26 cellular contexts compared by ENCODE assay signal in the genomic region with DNA sequence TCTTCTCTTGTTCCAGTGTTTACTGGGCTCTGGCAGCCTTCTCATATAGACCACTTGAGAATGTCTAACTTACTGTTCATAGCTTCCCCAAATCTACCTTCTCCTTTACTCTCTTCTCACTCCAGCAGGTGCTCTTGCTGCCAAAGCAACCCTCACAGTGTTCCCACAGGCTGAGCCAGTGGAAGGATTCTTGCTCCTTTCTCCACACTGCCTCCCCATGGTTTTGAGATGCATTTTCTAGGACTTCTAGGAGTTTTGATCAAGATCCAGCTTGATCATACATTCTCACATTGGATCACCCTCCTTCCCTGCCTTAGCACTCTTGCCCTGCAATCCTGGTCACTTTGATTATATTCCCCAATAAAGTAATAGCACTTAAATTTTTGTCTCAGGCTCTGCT.
DNase-seq lines count a peak whose midpoint lies in the region; ATAC-seq, FAIRE-seq and TF ChIP-seq lines count a peak whose summit lies in the region.
"Had no signal": no experiment of that assay in that cellular context is flagged by ENCODE, and none has a peak within 500 bp of the region (broad histone marks: within the 10 kb centered on the region; RNA-seq: fewer than 3 reads in every experiment).

No MANE protein-coding gene starts in this region.

- no peaks in the 10 kb centered on the region for H3K79me1 ChIP-seq in H1 (ENCODE audit: low read depth, low read length)

- intact Hi-C loops in MCF 10A (cut with micrococcal nuclease) = no loop called here
- intact Hi-C loops in mammary epithelial cell (cut with micrococcal nuclease) = no loop called here

- in situ Hi-C loops in mammary epithelial cell (cut with MboI; ENCODE audit: low sequenced_read_pairs in 2 of 2) = no loop called here

- no peak overlapping the region for H3K56ac ChIP-seq in H1 (replicated peaks; ENCODE audit: insufficient read length, low read depth, low read length)

- TF ChIP-seq POLR2A in H1 (IDR thresholded peaks at IDR 0.05; ENCODE audit: control extremely low read depth in 1 of 2, low read depth in 2 of 2, low read length in 2 of 2) = no peak

- no peak overlapping the region for H3K27ac Mint-ChIP-seq in MCF 10A (ENCODE audit: low read depth, unreplicated experiment)
- H3K27ac Mint-ChIP-seq: activated CD8-positive, alpha-beta T cell treated with anti-CD3 and anti-CD28 coated beads for 36 hours; activated naive CD4-positive, alpha-beta T cell treated with anti-CD3 and anti-CD28 coated beads, Interleukin-2, amount 50 U/mL, for 24 hours; nephron progenitor cell; T-helper 17 cell had no signal

- H3K4me3 Mint-ChIP-seq in MCF 10A (ENCODE audit: unreplicated experiment) = no peak overlapping the region
- H3K4me3 Mint-ChIP-seq: activated CD8-positive, alpha-beta T cell treated with anti-CD3 and anti-CD28 coated beads for 36 hours; activated naive CD4-positive, alpha-beta T cell treated with anti-CD3 and anti-CD28 coated beads, Interleukin-2, amount 50 U/mL, for 24 hours; nephron progenitor cell; T-helper 17 cell had no signal

- TF ChIP-seq EP300 in H1 (IDR thresholded peaks at IDR 0.05; ENCODE audit: borderline replicate concordance in 1 of 2, low read depth in 2 of 2, low read length in 2 of 2) = no peak

- H2BK12ac ChIP-seq in H1 (ENCODE audit: low read depth, low read length) = no peak overlapping the region

- TF ChIP-seq RAD21 in H1 (IDR thresholded peaks at IDR 0.05 in 1 of 2, conservative IDR thresholded peaks at IDR 0.05 in 1 of 2; ENCODE audit: low read depth in 2 of 2, low read length in 2 of 2) = peak; percentile 25 to 53; a peak in 3 of 4 replicates

- DNase-seq in MCF 10A (ENCODE audit: unreplicated experiment) = peak; percentile 14
- no peak for DNase-seq in mammary epithelial cell
- DNase-seq in NT2/D1 (ENCODE audit: low read depth, low spot score) = peak; percentile 15
- no peak for DNase-seq in H1 (ENCODE audit: low read depth in 1 of 2, low spot score in 2 of 2)
- DNase-seq in small intestine = peak; percentile 0
- no peak for DNase-seq in cortex of kidney (lab: John Stamatoyannopoulos, UW)
- DNase-seq: activated CD8-positive, alpha-beta T cell treated with anti-CD3 and anti-CD28 coated beads for 36 hours; activated T-cell treated with anti-CD3 and anti-CD28 coated beads, Interleukin-2, amount 50 U/mL, for 48 hours; C1 segment of cervical spinal cord; hippocampal formation; midbrain; NCI-H1105; NCI-H2107; NCI-H526 treated with DMSO at 0.1 percent for 48 hours; nephron progenitor cell; psoas muscle; stimulated activated CD4-positive, alpha-beta T cell treated with anti-CD3 and anti-CD28 coated beads, Interleukin-4, amount 100 ng/mL, for 1 hour; T-helper 17 cell; uterus had no signal

- no peaks in the 10 kb centered on the region for H3K79me2 ChIP-seq in mammary epithelial cell (ENCODE audit: insufficient read depth, low read length)
- no peaks in the 10 kb centered on the region for H3K79me2 ChIP-seq in H1 (ENCODE audit: control insufficient read depth in 1 of 2, insufficient read depth in 2 of 2, low read length in 2 of 2)

- H4K5ac ChIP-seq in H1 (ENCODE audit: insufficient read length, low read depth, low read length) = no peak overlapping the region

- H3K4me1 Mint-ChIP-seq in MCF 10A (ENCODE audit: insufficient read depth, unreplicated experiment) = no peaks in the 10 kb centered on the region
- H3K4me1 Mint-ChIP-seq: activated naive CD4-positive, alpha-beta T cell treated with anti-CD3 and anti-CD28 coated beads, Interleukin-2, amount 50 U/mL, for 24 hours; nephron progenitor cell; T-helper 17 cell had no signal

- no peaks in the 10 kb centered on the region for H3K27me3 Mint-ChIP-seq in MCF 10A (ENCODE audit: insufficient read depth, unreplicated experiment)
- H3K27me3 Mint-ChIP-seq: activated CD8-positive, alpha-beta T cell treated with anti-CD3 and anti-CD28 coated beads for 36 hours; activated naive CD4-positive, alpha-beta T cell treated with anti-CD3 and anti-CD28 coated beads, Interleukin-2, amount 50 U/mL, for 24 hours; T-helper 17 cell had no signal

- H2BK20ac ChIP-seq in H1 (ENCODE audit: low read length) = no peak overlapping the region

- H3K4me1 ChIP-seq in mammary epithelial cell (ENCODE audit: insufficient read depth, low read length) (no peaks in the 10 kb centered on the region), NT2/D1 (ENCODE audit: insufficient read depth, insufficient read length) (no peaks in the 10 kb centered on the region), H1 (replicated peaks in 1 of 4; ENCODE audit: control insufficient read depth in 3 of 4, insufficient read depth in 4 of 4, low read length in 3 of 4) (no peaks in the 10 kb centered on the region), small intestine (ENCODE audit: control insufficient read depth in 2 of 2, insufficient read depth in 1 of 2, low read depth in 1 of 2, low read length in 1 of 2) (no peaks in the 10 kb centered on the region)
- H3K4me1 ChIP-seq: foreskin keratinocyte, psoas muscle, uterus had no signal

- H4K20me1 ChIP-seq in mammary epithelial cell (ENCODE audit: insufficient read depth, low read length) (no peaks in the 10 kb centered on the region), H1 (replicated peaks in 1 of 2; ENCODE audit: control insufficient read depth in 1 of 2, insufficient read depth in 2 of 2, low read length in 2 of 2) (no peaks in the 10 kb centered on the region)

- no peak overlapping the region for H2BK5ac ChIP-seq in H1 (ENCODE audit: low read depth, low read length)

- no peak overlapping the region for H3K14ac ChIP-seq in H1 (ENCODE audit: insufficient read length)

- H4K8ac ChIP-seq in H1 (ENCODE audit: extremely low read depth, insufficient read depth, low read length) = no peak overlapping the region

- H2BK15ac ChIP-seq in H1 (ENCODE audit: low read length) = no peak overlapping the region

- no peak overlapping the region for H3K9ac ChIP-seq in mammary epithelial cell (ENCODE audit: insufficient read depth, low read length)
- no peak overlapping the region for H3K9ac ChIP-seq in NT2/D1 (ENCODE audit: insufficient read length, low read depth)
- no peak overlapping the region for H3K9ac ChIP-seq in H1 (replicated peaks in 1 of 4; ENCODE audit: extremely low read depth in 1 of 4, low read depth in 3 of 4, low read length in 3 of 4)
- H3K9ac ChIP-seq: KMS-11 had no signal

- H2BK120ac ChIP-seq in H1 (replicated peaks; ENCODE audit: low read depth, low read length) = no peak overlapping the region

- H3K18ac ChIP-seq in H1 (ENCODE audit: extremely low read depth, low read length) = no peak overlapping the region

- no peak for TF ChIP-seq CTCF in MCF 10A (IDR thresholded peaks at IDR 0.05; ENCODE audit: unreplicated experiment)
- peak in 1 of 2 donors; percentile 29 for TF ChIP-seq CTCF in mammary epithelial cell (conservative IDR thresholded peaks at IDR 0.05 in 1 of 2, IDR thresholded peaks at IDR 0.05 in 1 of 2; ENCODE audit: extremely low read depth in 1 of 2, insufficient read depth in 1 of 2, low read depth in 1 of 2, low read length in 2 of 2)
- TF ChIP-seq CTCF in H1 (IDR thresholded peaks at IDR 0.05; ENCODE audit: control extremely low read depth in 1 of 3, insufficient read depth in 1 of 3, low read depth in 1 of 3, low read length in 3 of 3) = peak in 2 of 3 experiments; percentile 41 to 57; a peak in 3 of 4 replicates

- H3K27me3 ChIP-seq in mammary epithelial cell (ENCODE audit: insufficient read depth, low read length) (no peaks in the 10 kb centered on the region), NT2/D1 (ENCODE audit: insufficient read depth, insufficient read length) (no peaks in the 10 kb centered on the region), H1 (replicated peaks in 1 of 4; ENCODE audit: control insufficient read depth in 3 of 4, extremely low read depth in 1 of 4, insufficient read depth in 3 of 4, low read length in 3 of 4) (no peaks in the 10 kb centered on the region), small intestine (ENCODE audit: control insufficient read depth in 2 of 2, insufficient read depth in 2 of 2, low read length in 2 of 2) (no peaks in the 10 kb centered on the region)
- H3K27me3 ChIP-seq: foreskin keratinocyte, uterus had no signal

- H3K4me2 ChIP-seq in mammary epithelial cell (ENCODE audit: insufficient read depth, low read depth, low read length) = no peak overlapping the region
- H3K4me2 ChIP-seq in H1 (ENCODE audit: insufficient read depth in 1 of 2, low read depth in 2 of 2, low read length in 2 of 2) = no peak overlapping the region
- H3K4me2 ChIP-seq: KMS-11 had no signal

- BruUV-seq in MCF 10A (replicated peaks; lab: Mats Ljungman, UMichigan) (no TSS peak), mammary epithelial cell (replicated peaks; lab: Mats Ljungman, UMichigan) (no TSS peak)

- H3K36me3 Mint-ChIP-seq in MCF 10A (ENCODE audit: insufficient read depth, unreplicated experiment) = no peaks in the 10 kb centered on the region
- H3K36me3 Mint-ChIP-seq: activated naive CD4-positive, alpha-beta T cell treated with anti-CD3 and anti-CD28 coated beads, Interleukin-2, amount 50 U/mL, for 24 hours had no signal

- dilution Hi-C loops in mammary epithelial cell (cut with HindIII; ENCODE audit: low sequenced_read_pairs) = no loop called here

- no peaks in the 10 kb centered on the region for H3K23me2 ChIP-seq in H1 (ENCODE audit: low read depth, low read length)

- POLR2A ChIA-PET in MCF 10A (lab: Yijun Ruan, JAX) (no interaction called here), H1 (lab: Charles Lee; ENCODE audit: partially characterized antibody) (no interaction called here)

- no peak for ATAC-seq in GM19324 (IDR thresholded peaks at IDR 0.05; ENCODE audit: low FRiP score, unreplicated experiment)
- ATAC-seq in HG03354 (IDR thresholded peaks at IDR 0.05; ENCODE audit: poor library complexity, severe bottlenecking, unreplicated experiment) = no peak
- ATAC-seq: activated CD8-positive, alpha-beta T cell treated with anti-CD3 and anti-CD28 coated beads for 36 hours; psoas muscle; T-helper 17 cell had no signal

- H2AFZ ChIP-seq in mammary epithelial cell (ENCODE audit: low read depth, low read length) (no peak overlapping the region), H1 (ENCODE audit: low read length) (no peak overlapping the region)

- no peak overlapping the region for H3K4me3 ChIP-seq in mammary epithelial cell (replicated peaks in 1 of 3; ENCODE audit: insufficient read depth in 1 of 3, low read depth in 2 of 3, low read length in 3 of 3)
- H3K4me3 ChIP-seq in NT2/D1 (ENCODE audit: insufficient read length, low read depth) = no peak overlapping the region
- H3K4me3 ChIP-seq in H1 (ENCODE audit: extremely low read depth in 1 of 4, insufficient read depth in 2 of 4, low read depth in 3 of 4, low read length in 4 of 4) = no peak overlapping the region
- no peak overlapping the region for H3K4me3 ChIP-seq in small intestine (ENCODE audit: low read depth in 1 of 2, low read length in 2 of 2)
- H3K4me3 ChIP-seq: psoas muscle, skin epidermis, uterus had no signal

- H3K36me3 ChIP-seq in mammary epithelial cell (ENCODE audit: insufficient read depth, low read length) (no peaks in the 10 kb centered on the region), NT2/D1 (ENCODE audit: insufficient read depth, insufficient read length, low read length) (no peaks in the 10 kb centered on the region), H1 (ENCODE audit: control insufficient read depth in 2 of 4, insufficient read depth in 4 of 4, low read length in 3 of 4) (no peaks in the 10 kb centered on the region), small intestine (ENCODE audit: control insufficient read depth in 2 of 2, insufficient read depth in 2 of 2, low read length in 2 of 2) (no peaks in the 10 kb centered on the region)
- H3K36me3 ChIP-seq: uterus had no signal

- H3K9me3 ChIP-seq in mammary epithelial cell (replicated peaks; ENCODE audit: insufficient read depth, low read length) = no peaks in the 10 kb centered on the region
- H3K9me3 ChIP-seq in NT2/D1 (ENCODE audit: insufficient read depth, low read length) = no peaks in the 10 kb centered on the region
- no peaks in the 10 kb centered on the region for H3K9me3 ChIP-seq in H1 (ENCODE audit: insufficient read depth in 2 of 2, low read depth in 1 of 2, low read length in 1 of 2)
- no peaks in the 10 kb centered on the region for H3K9me3 ChIP-seq in small intestine (ENCODE audit: control insufficient read depth, low read depth)
- H3K9me3 ChIP-seq: psoas muscle, uterus had no signal

- no peak overlapping the region for H3K23ac ChIP-seq in H1 (ENCODE audit: insufficient read length)

- H3K4ac ChIP-seq in H1 (replicated peaks; ENCODE audit: insufficient read length, low read depth, low read length) = no peak overlapping the region

- H3K27ac ChIP-seq in mammary epithelial cell (ENCODE audit: insufficient read depth, low read depth, low read length) = no peak overlapping the region
- no peak overlapping the region for H3K27ac ChIP-seq in H1 (ENCODE audit: low read depth, low read length)
- no peak overlapping the region for H3K27ac ChIP-seq in small intestine (ENCODE audit: low read depth in 1 of 2, low read length in 1 of 2)
- H3K27ac ChIP-seq: foreskin keratinocyte, KMS-11, psoas muscle, skin epidermis, uterus had no signal

- no peak overlapping the region for H4K91ac ChIP-seq in H1 (replicated peaks; ENCODE audit: insufficient read length, low read length)

- CTCF ChIA-PET in MCF 10A (lab: Yijun Ruan, JAX) (no interaction called here), mammary epithelial cell (lab: Charles Lee; ENCODE audit: low non-redundant PET) (no interaction called here), H1 (lab: Charles Lee; ENCODE audit: partially characterized antibody) (interaction anchor here (0.8 to 1.2 kb wide), 6 partner anchors 10 to 83 kb away, joined by 3 to 4 read pairs (median 3); no protein-coding TSS in a partner anchor)

- no peaks in the 10 kb centered on the region for H3K9me3 Mint-ChIP-seq in MCF 10A (ENCODE audit: unreplicated experiment)

- H2AK5ac ChIP-seq in H1 (ENCODE audit: low read depth, low read length) = no peak overlapping the region

- FAIRE-seq in H1 (lab: Jason Lieb, UNC) = peak; percentile 94
- FAIRE-seq in small intestine (lab: Jason Lieb, UNC) = no peak
- FAIRE-seq: GM12892 had no signal

Comparison
In these comparisons a context has a peak if more than half of its experiments do, and no peak if none do; other contexts are left out.
1. DNase-seq: peak in MCF 10A (single experiment), NT2/D1 (single experiment) and small intestine (single experiment); none in mammary epithelial cell (single experiment), H1 (0 of 2) and cortex of kidney (single experiment).